ENCODE assay signal across 8 cellular contexts in the genomic region with DNA sequence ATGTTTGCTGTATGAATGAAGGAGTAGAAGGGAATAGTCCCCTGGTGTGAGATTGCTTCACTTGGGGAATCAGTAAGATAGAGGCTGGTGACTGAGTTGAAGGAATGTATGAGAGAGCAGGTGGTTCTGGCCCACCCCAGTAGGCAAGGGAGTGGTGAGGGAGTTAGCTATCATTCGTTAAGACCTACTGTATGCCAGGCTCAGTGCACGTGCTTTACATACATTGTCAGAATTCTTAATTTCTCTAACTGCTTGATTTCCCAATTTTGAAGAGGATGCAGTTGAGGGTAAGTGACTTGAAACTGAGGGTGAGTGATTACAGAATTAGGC. TPM values are rescaled to one million over a fixed set of nuclear protein-coding genes. Genes with fewer than 3 reads are reported as not detected.
DNase-seq lines count a peak whose midpoint lies in the region; ATAC-seq and TF ChIP-seq lines count a peak whose summit lies in the region.

No MANE protein-coding gene starts in this region.

- peak overlapping the region; percentile 33 for H2AFZ ChIP-seq in neural cell (ENCODE audit: low read depth, low read length)

- peak overlapping the region; percentile 59 for H3K4me2 ChIP-seq in neural cell (ENCODE audit: low read length)

- no peaks in the 10 kb centered on the region for H4K20me1 ChIP-seq in neural cell (ENCODE audit: insufficient read depth)

- DNase-seq in left ventricle myocardium inferior (no peak), cardiac septum (ENCODE audit: low spot score) (no peak), NCI-H82 (lab: John Stamatoyannopoulos, UW) (peak; percentile 54), medulla oblongata (ENCODE audit: extremely low spot score) (no peak), NCI-H2029 (lab: John Stamatoyannopoulos, UW) (no peak)

- H3K27me3 ChIP-seq in left ventricle myocardium inferior (ENCODE audit: low read depth) (no peaks in the 10 kb centered on the region), duodenal mucosa (ENCODE audit: control insufficient read depth in 1 of 2, insufficient read depth in 2 of 2, low read length in 2 of 2) (no peaks in the 10 kb centered on the region), neural cell (ENCODE audit: insufficient read depth, low read depth, low read length) (no peaks in the 10 kb centered on the region)

- H3K9ac ChIP-seq in duodenal mucosa (ENCODE audit: low read depth in 1 of 2, low read length in 2 of 2) (peak overlapping the region; percentile 72 to 77), neural cell (ENCODE audit: low read length) (peak overlapping the region; percentile 84)

- peak overlapping the region; percentile 90 for H3K27ac ChIP-seq in left ventricle myocardium inferior (replicated peaks)
- no peak overlapping the region for H3K27ac ChIP-seq in duodenal mucosa (ENCODE audit: low read depth, low read length)
- peak overlapping the region; percentile 72 for H3K27ac ChIP-seq in neural cell (ENCODE audit: low read length)

- TF ChIP-seq CTCF in left ventricle myocardium inferior (IDR thresholded peaks at IDR 0.05; ENCODE audit: borderline replicate concordance) (no peak), neural cell (IDR thresholded peaks at IDR 0.05; ENCODE audit: poor library complexity, severe bottlenecking) (no peak)

- H3K9me3 ChIP-seq in left ventricle myocardium inferior (replicated peaks) (no peaks in the 10 kb centered on the region), duodenal mucosa (ENCODE audit: control insufficient read depth in 1 of 2, low read length in 2 of 2) (no peaks in the 10 kb centered on the region), neural cell (ENCODE audit: low read length) (no peaks in the 10 kb centered on the region)

- ATAC-seq in esophagus mucosa = no peak

- no peaks in the 10 kb centered on the region for H3F3A ChIP-seq in neural cell (ENCODE audit: insufficient read depth, low read length, poor library complexity, severe bottlenecking)

- TF ChIP-seq RAD21 in neural cell (conservative IDR thresholded peaks at IDR 0.05) = no peak

- TF ChIP-seq EP300 in neural cell (conservative IDR thresholded peaks at IDR 0.05; ENCODE audit: poor library complexity, severe bottlenecking) = no peak

- H3K4me1 ChIP-seq in left ventricle myocardium inferior = peaks cover 49% of the 10 kb centered on the region
- peaks cover 11% of the 10 kb centered on the region in 2 donors for H3K4me1 ChIP-seq in duodenal mucosa (ENCODE audit: control insufficient read depth in 1 of 2, insufficient read depth in 2 of 2, low read length in 2 of 2)

- intact Hi-C loops in left ventricle myocardium inferior (cut with micrococcal nuclease) = no loop called here
- intact Hi-C loops in cardiac septum (cut with DNase I) = no loop called here

- H3K79me2 ChIP-seq in neural cell (replicated peaks; ENCODE audit: insufficient read depth, low read length) = peaks cover 44% of the 10 kb centered on the region

- H3K36me3 ChIP-seq in left ventricle myocardium inferior (no peaks in the 10 kb centered on the region), duodenal mucosa (ENCODE audit: control insufficient read depth in 1 of 2, insufficient read depth in 2 of 2, low read length in 2 of 2) (no peaks in the 10 kb centered on the region), neural cell (ENCODE audit: insufficient read depth, low read length) (no peaks in the 10 kb centered on the region)

- H3K4me3 ChIP-seq in left ventricle myocardium inferior (peak overlapping the region; percentile 83), duodenal mucosa (ENCODE audit: low read depth in 1 of 2, low read length in 2 of 2) (peak overlapping the region; percentile 80 to 85), neural cell (ENCODE audit: low read length) (peak overlapping the region; percentile 90)

- H3K9me2 ChIP-seq in neural cell (ENCODE audit: insufficient read depth, low read length) = no peaks in the 10 kb centered on the region

TF ChIP-seq in neural cell, 6 proteins besides CTCF, POLR2A, EP300 and RAD21:
- TF ChIP-seq SMC3 (conservative IDR thresholded peaks at IDR 0.05; ENCODE audit: poor library complexity) (no peak), REST (IDR thresholded peaks at IDR 0.05; ENCODE audit: borderline replicate concordance) (no peak), POLR2AphosphoS5 (IDR thresholded peaks at IDR 0.05) (no peak), TAF1 (IDR thresholded peaks at IDR 0.05; ENCODE audit: low read depth) (no peak), EZH2 (IDR thresholded peaks at IDR 0.05; ENCODE audit: borderline replicate concordance, insufficient read depth, low read length, poor library complexity, severe bottlenecking) (no peak), MXI1 (conservative IDR thresholded peaks at IDR 0.05; ENCODE audit: poor library complexity, severe bottlenecking) (no peak)

RNA-seq across cellular contexts. Expression of gene VMA21, which starts 0.7 kb away (rescaled TPM):
- total RNA-seq in left ventricle myocardium inferior (26.0 TPM), cardiac septum (27.3 TPM), esophagus mucosa (25.5 TPM)
- 111 and 130 TPM in 2 replicates for polyA plus RNA-seq in neural cell
- 220 and 221 TPM in 2 replicates for polyA minus RNA-seq in neural cell
